In the genomic region with DNA sequence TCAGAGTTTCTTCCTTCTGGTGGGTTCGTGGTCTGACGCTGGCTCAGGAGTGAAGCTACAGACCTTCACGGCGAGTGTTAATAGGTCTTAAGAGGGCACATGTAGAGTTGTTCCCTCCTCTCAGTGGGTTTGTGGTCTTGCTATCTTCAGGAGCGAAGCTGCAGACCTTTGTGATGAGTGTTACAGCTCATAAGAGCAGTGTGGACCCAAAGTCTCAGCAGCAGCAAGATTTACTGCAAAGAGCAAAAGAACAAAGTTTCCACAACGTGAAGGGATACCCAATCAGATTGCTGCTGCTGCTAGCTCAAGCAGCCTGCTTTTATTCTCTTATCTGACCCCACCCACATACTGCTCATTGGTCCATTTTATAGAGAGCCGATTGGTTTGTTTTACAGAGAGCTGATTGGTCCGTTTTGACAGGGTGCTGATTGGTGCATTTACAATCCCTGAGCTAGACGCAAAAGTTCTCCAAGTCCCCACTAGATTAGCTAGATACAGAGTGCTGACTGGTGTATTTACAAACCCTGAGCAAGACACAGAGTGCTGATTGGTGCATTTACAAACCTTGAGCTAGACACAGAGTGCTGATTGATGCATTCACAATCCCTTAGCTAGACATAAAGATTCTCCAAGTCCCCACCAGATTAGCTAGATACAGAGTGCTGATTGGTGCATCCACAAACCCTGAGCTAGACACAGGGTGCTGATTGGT, we compare ENCODE assay signal across 8 cellular contexts. TPM values are rescaled to one million over a fixed set of nuclear protein-coding genes. Genes with fewer than 3 reads are reported as not detected.
DNase-seq lines count a peak whose midpoint lies in the region; ATAC-seq, FAIRE-seq and TF ChIP-seq lines count a peak whose summit lies in the region.
"Not testable (repeated sequence)": the region's sequence is repeated elsewhere in the genome, so short reads cannot be mapped to it uniquely, and the experiment has no call there.

No MANE protein-coding gene starts in this region.

- not testable (repeated sequence) for H3K4me1 Mint-ChIP-seq in CD4-positive, alpha-beta T cell (ENCODE audit: low read depth); GM23338; stimulated activated effector memory CD8-positive, alpha-beta T cell treated with anti-CD3 and anti-CD28 coated beads, Interleukin-12 subunit alpha, Interleukin-12 subunit beta, amount 100 ng/mL, for 72 hours
- peaks cover 7 to 11% of the 10 kb centered on the region in 2 donors for H3K4me1 Mint-ChIP-seq in natural killer cell

- not testable (repeated sequence) for H3K79me2 ChIP-seq in GM23338 (replicated peaks; ENCODE audit: insufficient read depth); OCI-LY3 (ENCODE audit: low read length); GM12878 (ENCODE audit: control insufficient read depth, insufficient read depth, low read length)

- not testable (repeated sequence) for H3F3A ChIP-seq in GM23338 (replicated peaks; ENCODE audit: low read depth)

- in situ Hi-C loops in GM12878 (cut with MboI) = not testable (repeated sequence)

- CTCF ChIA-PET in CD4-positive, alpha-beta T cell (lab: Charles Lee) = not testable (repeated sequence)
- CTCF ChIA-PET in GM12878 (lab: Yijun Ruan, JAX) = interaction anchor here (0.8 to 1.2 kb wide), 2 partner anchors 149 to 333 kb away, joined by 3 read pairs; no protein-coding TSS in a partner anchor

- RAD21 ChIA-PET in GM12878 (lab: Charles Lee; ENCODE audit: unreplicated experiment) = interaction anchor here (1.1 kb wide), 1 partner anchor 142 kb away, joined by 3 read pairs; no protein-coding TSS in a partner anchor

- H3K4me3 Mint-ChIP-seq in CD4-positive, alpha-beta T cell = peak overlapping the region; percentile 9
- H3K4me3 Mint-ChIP-seq in GM23338 = not testable (repeated sequence)
- peak overlapping the region; percentile 37 for H3K4me3 Mint-ChIP-seq in natural killer cell
- H3K4me3 Mint-ChIP-seq in stimulated activated effector memory CD8-positive, alpha-beta T cell treated with anti-CD3 and anti-CD28 coated beads, Interleukin-12 subunit alpha, Interleukin-12 subunit beta, amount 100 ng/mL, for 72 hours = peak overlapping the region; percentile 58

- H3K36me3 ChIP-seq in GM23338 (ENCODE audit: insufficient read depth); OCI-LY3 (replicated peaks; ENCODE audit: low read depth, low read length); GM12878 (ENCODE audit: control insufficient read depth in 2 of 2, insufficient read depth in 2 of 2, low read length in 1 of 2): not testable (repeated sequence)

- H2AFZ ChIP-seq in GM23338 = peak overlapping the region; percentile 72
- H2AFZ ChIP-seq in OCI-LY3 (ENCODE audit: low read depth, low read length) = peak overlapping the region; percentile 31; the same call in 1 of the 2 replicates
- peak overlapping the region; percentile 48; the same call in 1 of the 2 replicates for H2AFZ ChIP-seq in GM12878 (ENCODE audit: control insufficient read depth, low read depth, low read length)

- not testable (repeated sequence) for H3K4me2 ChIP-seq in GM23338; GM12878 (ENCODE audit: control insufficient read depth, insufficient read depth)
- H3K4me2 ChIP-seq in OCI-LY3 (ENCODE audit: low read length) = peak overlapping the region; percentile 34

- TF ChIP-seq POLR2A in GM12878 (IDR thresholded peaks at IDR 0.05; ENCODE audit: low read depth, low read length) = not testable (repeated sequence)

- H3K9ac ChIP-seq in OCI-LY3 (ENCODE audit: low read length); GM12878 (ENCODE audit: control insufficient read depth, insufficient read depth, low read length): not testable (repeated sequence)

- not testable (repeated sequence) for TF ChIP-seq EP300 in GM12878 (IDR thresholded peaks at IDR 0.05; ENCODE audit: borderline replicate concordance in 1 of 2, control insufficient read depth in 1 of 2, low read depth in 2 of 2, low read length in 2 of 2)

- not testable (repeated sequence) for H3K36me3 Mint-ChIP-seq in CD4-positive, alpha-beta T cell (ENCODE audit: low read depth); GM23338 (ENCODE audit: low read depth); natural killer cell; stimulated activated effector memory CD8-positive, alpha-beta T cell treated with anti-CD3 and anti-CD28 coated beads, Interleukin-12 subunit alpha, Interleukin-12 subunit beta, amount 100 ng/mL, for 72 hours

- not testable (repeated sequence) for H3K9me2 ChIP-seq in GM23338 (ENCODE audit: insufficient read depth)

- H3K27me3 Mint-ChIP-seq in CD4-positive, alpha-beta T cell; GM23338 (ENCODE audit: insufficient read depth, low read depth, poor library complexity); natural killer cell (ENCODE audit: low read depth in 2 of 2): not testable (repeated sequence)

- not testable (repeated sequence) for H3K4me3 ChIP-seq in GM23338; OCI-LY3 (ENCODE audit: low read length); GM12878

- not testable (repeated sequence) for H3K27ac ChIP-seq in CD4-positive, alpha-beta T cell (ENCODE audit: low read depth, low read length); GM23338 (ENCODE audit: low read depth); OCI-LY3 (ENCODE audit: low read length); GM12878 (ENCODE audit: control insufficient read depth, insufficient read depth)

- not testable (repeated sequence) for BruUV-seq in GM12878 (replicated peaks; lab: Mats Ljungman, UMichigan)

- H3K9me3 ChIP-seq in CD4-positive, alpha-beta T cell (ENCODE audit: control insufficient read depth, low read length); OCI-LY3 (ENCODE audit: insufficient read depth, low read length); GM12878 (replicated peaks; ENCODE audit: control insufficient read depth, insufficient read depth, low read length): not testable (repeated sequence)

- TF ChIP-seq CTCF in CD4-positive, alpha-beta T cell (IDR thresholded peaks at IDR 0.05); GM23338 (conservative IDR thresholded peaks at IDR 0.05; ENCODE audit: low read depth in 2 of 2); OCI-LY3 (IDR thresholded peaks at IDR 0.05; ENCODE audit: low read depth, low read length); GM12878 (IDR thresholded peaks at IDR 0.05 in 2 of 3, conservative IDR thresholded peaks at IDR 0.05 in 1 of 3; ENCODE audit: control insufficient read depth in 2 of 3, extremely low read depth in 1 of 3, insufficient read depth in 1 of 3, low read depth in 3 of 3, low read length in 3 of 3); natural killer cell (IDR thresholded peaks at IDR 0.05): not testable (repeated sequence)

- not testable (repeated sequence) for H3K4me1 ChIP-seq in GM23338 (ENCODE audit: insufficient read depth); OCI-LY3 (ENCODE audit: low read length); GM12878 (ENCODE audit: control insufficient read depth, insufficient read depth, low read length)

- peak; percentile 55 for ATAC-seq in CD4-positive, alpha-beta T cell (ENCODE audit: poor library complexity)
- ATAC-seq in GM23338 = not testable (repeated sequence)
- peak; percentile 32 for ATAC-seq in GM12878
- ATAC-seq in natural killer cell = peak in 1 of 3 donors; percentile 51
- peak; percentile 81 for ATAC-seq in stimulated activated effector memory CD8-positive, alpha-beta T cell treated with anti-CD3 and anti-CD28 coated beads, Interleukin-12 subunit alpha, Interleukin-12 subunit beta, amount 100 ng/mL, for 72 hours

- not testable (repeated sequence) for TF ChIP-seq RAD21 in GM12878 (IDR thresholded peaks at IDR 0.05; ENCODE audit: insufficient read depth, low read depth, low read length)

- SMC1A ChIA-PET in GM12878 (lab: Charles Lee; ENCODE audit: uncharacterized antibody, unreplicated experiment) = not testable (repeated sequence)

- FAIRE-seq in GM12878 (lab: Jason Lieb, UNC) = not testable (repeated sequence)

- intact Hi-C loops in CD4-positive, alpha-beta T cell (cut with DNase I, micrococcal nuclease); GM12878 (cut with micrococcal nuclease; ENCODE audit: unreplicated experiment); natural killer cell (cut with micrococcal nuclease): not testable (repeated sequence)

- H3K9me3 Mint-ChIP-seq in CD4-positive, alpha-beta T cell; GM23338; natural killer cell; stimulated activated effector memory CD8-positive, alpha-beta T cell treated with anti-CD3 and anti-CD28 coated beads, Interleukin-12 subunit alpha, Interleukin-12 subunit beta, amount 100 ng/mL, for 72 hours: not testable (repeated sequence)

- H3K27me3 ChIP-seq in CD4-positive, alpha-beta T cell (ENCODE audit: control insufficient read depth, insufficient read depth, low read length); GM23338 (ENCODE audit: insufficient read depth); OCI-LY3 (ENCODE audit: low read depth, low read length); GM12878 (replicated peaks in 1 of 2; ENCODE audit: control insufficient read depth in 2 of 2, insufficient read depth in 2 of 2, low read length in 1 of 2): not testable (repeated sequence)

- POLR2A ChIA-PET in CD4-positive, alpha-beta T cell (lab: Charles Lee) = interaction anchor here (1.1 kb wide), 1 partner anchor 49 kb away, joined by 3 read pairs; no protein-coding TSS in a partner anchor
- POLR2A ChIA-PET in GM12878 (lab: Charles Lee) = not testable (repeated sequence)

- H3K27ac Mint-ChIP-seq in CD4-positive, alpha-beta T cell; GM23338; natural killer cell: not testable (repeated sequence)
- H3K27ac Mint-ChIP-seq in stimulated activated effector memory CD8-positive, alpha-beta T cell treated with anti-CD3 and anti-CD28 coated beads, Interleukin-12 subunit alpha, Interleukin-12 subunit beta, amount 100 ng/mL, for 72 hours = peak overlapping the region; percentile 83

- not testable (repeated sequence) for H4K20me1 ChIP-seq in GM23338 (replicated peaks; ENCODE audit: insufficient read depth); OCI-LY3 (ENCODE audit: insufficient read depth, low read length); GM12878 (ENCODE audit: control insufficient read depth, insufficient read depth)

- WGBS in GM12878 (ENCODE audit: insufficient coverage, insufficient replicate concordance, low lambda C conversion rate, missing lambda C conversion rate) = 43% methylated on average over 9 of the region's 9 CpGs

- not testable (repeated sequence) for DNase-seq in CD4-positive, alpha-beta T cell; GM23338 (ENCODE audit: low spot score); GM12878 (ENCODE audit: low read depth, low spot score); natural killer cell
- DNase-seq in activated CD4-positive, alpha-beta T cell treated with anti-CD3 and anti-CD28 coated beads for 48 hours = peak; percentile 22
- peak; percentile 44 to 47 for DNase-seq in activated T-cell treated with anti-CD3 and anti-CD28 coated beads, Interleukin-2, amount 50 U/mL, for 48 hours
- DNase-seq in stimulated activated effector memory CD8-positive, alpha-beta T cell treated with anti-CD3 and anti-CD28 coated beads, Interleukin-12 subunit alpha, Interleukin-12 subunit beta, amount 100 ng/mL, for 72 hours (ENCODE audit: low spot score in 2 of 2) = peak in 1 of 2 donors; percentile 51

RNA-seq across cellular contexts. Expression of gene METTL16, which starts 19.7 kb away (rescaled TPM):
- total RNA-seq in CD4-positive, alpha-beta T cell = 10 to 100 TPM; 55.7 to 58.0 TPM
- 78.1 and 80.8 TPM in 2 replicates for total RNA-seq in GM23338 (2014; rRNA removed; shearing (Covaris generic))
- polyA plus RNA-seq in GM23338 (2016; fragmentation: Nextera tagmentation; extraction: Ambion mirVana) (39.5 and 40.1 TPM in 2 replicates), GM12878 (2011; rRNA removed) (21.1 and 22.0 TPM in 2 replicates), GM12878 (2014; fragmentation: Illumina TruSeq; extraction: Trizol) (24.5 and 24.6 TPM in 2 replicates), GM12878 (2014; fragmentation: Nextera tagmentation; extraction: Ambion mirVana) (10 to 100 TPM; 15.6 to 22.9 TPM), GM12878 (2014; rRNA removed) (22.3 and 25.8 TPM in 2 replicates), GM12878 (2016; fragmentation: Nextera tagmentation; extraction: Ambion mirVana) (10 to 100 TPM; 28.6 to 31.7 TPM)
- 106 and 120 TPM in 2 replicates for total RNA-seq in GM12878 (2013; cell fraction: nucleolus; rRNA removed)
- total RNA-seq in GM12878 (2014; rRNA removed) (22.0 and 23.5 TPM in 2 replicates), GM12878 (2014; rRNA removed; fragmentation: Illumina TruSeq; extraction: Trizol) (20.9 and 21.9 TPM in 2 replicates), GM12878 (2021) (31.3 and 34.3 TPM in 2 replicates), natural killer cell (10 to 100 TPM; 27.9 to 36.9 (median 32.0) TPM)
- 15.1 TPM for polyA plus RNA-seq in GM12878 (2011; ENCODE audit: low read depth)
- polyA plus RNA-seq in GM12878 (2011; cell fraction: cytosol; rRNA removed) = 17.1 and 22.6 TPM in 2 replicates
- 14.3 and 15.3 TPM in 2 replicates for polyA plus RNA-seq in GM12878 (2011; cell fraction: nucleus; rRNA removed)
- polyA plus RNA-seq in GM12878 (2012) = 20.9 and 21.2 TPM in 2 replicates
- polyA minus RNA-seq in GM12878 (2011; rRNA and poly(A)+ RNA removed) = 16.9 and 22.6 TPM in 2 replicates
- 8.3 and 12.7 TPM in 2 replicates for polyA minus RNA-seq in GM12878 (2011; cell fraction: cytosol; rRNA and poly(A)+ RNA removed)
- polyA minus RNA-seq in GM12878 (2011; cell fraction: nucleus; rRNA and poly(A)+ RNA removed) = 12.0 and 17.9 TPM in 2 replicates
